ENCODE assay signal across 1 cellular context in the genomic region with DNA sequence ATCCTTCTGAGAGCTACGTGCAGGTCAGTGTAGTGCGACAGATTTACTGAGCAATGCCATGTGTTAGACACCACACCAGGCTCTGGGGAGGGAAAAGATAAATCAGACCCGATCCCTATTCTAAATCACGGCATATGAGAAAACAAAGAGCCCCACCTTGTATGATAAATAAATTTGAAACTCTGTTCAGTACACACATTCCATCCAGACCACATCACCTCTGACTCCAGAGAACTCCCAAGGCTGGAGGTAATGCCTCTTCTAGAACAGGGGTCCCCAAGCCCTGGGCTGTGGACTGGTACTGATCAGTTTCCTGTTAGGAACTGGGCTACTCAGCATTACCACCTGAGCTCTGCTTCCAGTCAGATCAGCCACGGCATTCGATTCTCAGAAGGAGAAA.
TF ChIP-seq lines count a peak whose summit lies in the region.

No MANE protein-coding gene starts in this region.

TF ChIP-seq in IMR-90, 13 proteins besides CTCF, POLR2A, EP300 and RAD21:
- TF ChIP-seq SMC3 (IDR thresholded peaks at IDR 0.05; ENCODE audit: low read depth, low read length) (no peak), BHLHE40 (IDR thresholded peaks at IDR 0.05; ENCODE audit: low read depth, low read length) (no peak)
